Comparison of ENCODE assay signal across 22 cellular contexts in genomic region chr16:51682905-51683304, GRCh38.
DNase-seq lines count a peak whose midpoint lies in the region; ATAC-seq, FAIRE-seq and TF ChIP-seq lines count a peak whose summit lies in the region.
"Had no signal": no experiment of that assay in that cellular context is flagged by ENCODE, and none has a peak within 500 bp of the region (broad histone marks: within the 10 kb centered on the region; RNA-seq: fewer than 3 reads in every experiment).

No MANE protein-coding gene starts in this region.

- H3K4me1 Mint-ChIP-seq in GM23338 (peaks cover 16% of the 10 kb centered on the region), neural progenitor cell (peaks cover 14% of the 10 kb centered on the region), osteocyte (ENCODE audit: unreplicated experiment) (no peaks in the 10 kb centered on the region)
- H3K4me1 Mint-ChIP-seq: B cell; CD4-positive, CD25-positive, alpha-beta regulatory T cell; CD8-positive, alpha-beta memory T cell had no signal

- H4K20me1 ChIP-seq in GM23338 (replicated peaks; ENCODE audit: insufficient read depth) (no peaks in the 10 kb centered on the region), H1 (replicated peaks in 1 of 2; ENCODE audit: control insufficient read depth in 1 of 2, insufficient read depth in 2 of 2, low read length in 2 of 2) (no peaks in the 10 kb centered on the region), neural progenitor cell (ENCODE audit: low read depth) (no peaks in the 10 kb centered on the region)
- H4K20me1 ChIP-seq: BLaER1 treated with 17β-estradiol and CSF1 and Interleukin-3, amounts not matched to agents 10 nM and 100 nM had no signal

- no peak overlapping the region for H3K23ac ChIP-seq in H1 (ENCODE audit: insufficient read length)

- no peak overlapping the region for H3K14ac ChIP-seq in H1 (ENCODE audit: insufficient read length)

- H2AFZ ChIP-seq in GM23338 (peak overlapping the region; percentile 92; the same call in 1 of the 2 replicates), H1 (ENCODE audit: low read length) (no peak overlapping the region), neural progenitor cell (replicated peaks) (no peak overlapping the region)

- no peak overlapping the region; the same call in 1 of the 2 replicates for H2BK20ac ChIP-seq in H1 (ENCODE audit: low read length)

- no peak overlapping the region for H3K18ac ChIP-seq in H1 (ENCODE audit: extremely low read depth, low read length)

- no peak overlapping the region for H3K56ac ChIP-seq in H1 (replicated peaks; ENCODE audit: insufficient read length, low read depth, low read length)

- H3K9me3 ChIP-seq in HUES48 (ENCODE audit: control insufficient read depth, insufficient read depth, low read length): no peaks in the 10 kb centered on the region
- H3K9me3 ChIP-seq in H1 (ENCODE audit: insufficient read depth in 2 of 2, low read depth in 1 of 2, low read length in 1 of 2): no peaks in the 10 kb centered on the region; a peak in 1 of 4 replicates
- no peaks in the 10 kb centered on the region for H3K9me3 ChIP-seq in neural progenitor cell (ENCODE audit: low read depth)
- no peaks in the 10 kb centered on the region for H3K9me3 ChIP-seq in WERI-Rb-1 (ENCODE audit: severe bottlenecking)
- H3K9me3 ChIP-seq: BLaER1 treated with 17β-estradiol and CSF1 and Interleukin-3, amounts not matched to agents 10 nM and 100 nM had no signal

- H3K27me3 Mint-ChIP-seq in GM23338 (ENCODE audit: insufficient read depth, low read depth, poor library complexity) (peaks cover 4% of the 10 kb centered on the region), neural progenitor cell (ENCODE audit: insufficient read depth, low read depth) (peaks cover 5% of the 10 kb centered on the region), osteocyte (ENCODE audit: unreplicated experiment) (no peaks in the 10 kb centered on the region)
- H3K27me3 Mint-ChIP-seq: B cell; CD4-positive, CD25-positive, alpha-beta regulatory T cell; CD8-positive, alpha-beta memory T cell had no signal

- H3K4me3 Mint-ChIP-seq in GM23338: no peak overlapping the region
- H3K4me3 Mint-ChIP-seq in neural progenitor cell: peak overlapping the region; percentile 28
- H3K4me3 Mint-ChIP-seq in osteocyte (ENCODE audit: unreplicated experiment): no peak overlapping the region
- H3K4me3 Mint-ChIP-seq: B cell; CD4-positive, CD25-positive, alpha-beta regulatory T cell; CD8-positive, alpha-beta memory T cell; HFFc6 had no signal

- H3F3A ChIP-seq in GM23338 (replicated peaks; ENCODE audit: low read depth): no peaks in the 10 kb centered on the region
- H3F3A ChIP-seq in neural progenitor cell (ENCODE audit: low read depth): no peaks in the 10 kb centered on the region

- H3K9me3 Mint-ChIP-seq in GM23338 (no peaks in the 10 kb centered on the region; the same call in 2 of the 3 replicates), neural progenitor cell (no peaks in the 10 kb centered on the region), osteocyte (ENCODE audit: unreplicated experiment) (peaks cover 16% of the 10 kb centered on the region)
- H3K9me3 Mint-ChIP-seq: HFFc6 had no signal

- H3K36me3 Mint-ChIP-seq in GM23338 (ENCODE audit: low read depth) (no peaks in the 10 kb centered on the region), neural progenitor cell (no peaks in the 10 kb centered on the region), osteocyte (ENCODE audit: unreplicated experiment) (no peaks in the 10 kb centered on the region)
- H3K36me3 Mint-ChIP-seq: CD4-positive, CD25-positive, alpha-beta regulatory T cell; CD8-positive, alpha-beta memory T cell had no signal

- H3K9me2 ChIP-seq in GM23338 (ENCODE audit: insufficient read depth): peaks cover 4% of the 10 kb centered on the region; the same call in 1 of the 2 replicates

- no peak overlapping the region for H2BK120ac ChIP-seq in H1 (replicated peaks; ENCODE audit: low read depth, low read length)

- no peak for TF ChIP-seq RAD21 in H1 (IDR thresholded peaks at IDR 0.05 in 1 of 2, conservative IDR thresholded peaks at IDR 0.05 in 1 of 2; ENCODE audit: low read depth in 2 of 2, low read length in 2 of 2)

- no peak overlapping the region for H4K8ac ChIP-seq in H1 (ENCODE audit: extremely low read depth, insufficient read depth, low read length)

- DNase-seq in GM23338 (ENCODE audit: low spot score) (peak; percentile 3), H1 (ENCODE audit: low read depth in 1 of 2, low spot score in 2 of 2) (no peak), neural progenitor cell (ENCODE audit: low spot score) (no peak), osteocyte (ENCODE audit: extremely low spot score, unreplicated experiment) (no peak), NCI-H1694 (lab: John Stamatoyannopoulos, UW) (no peak), WERI-Rb-1 (no peak)
- DNase-seq: CD4-positive, CD25-positive, alpha-beta regulatory T cell; CD8-positive, alpha-beta memory T cell; COR-L47; DMS 273 treated with DMSO at 0.1 percent for 48 hours; DMS53; DND-41; EL; GOT3; HFFc6 had no signal

- ATAC-seq in GM23338 (peak; percentile 61; the same call in 2 of the 3 replicates), SK-N-SH treated with all-trans-retinoic acid at 6 μM for 48 hours (no peak)
- ATAC-seq: GM12878, HCT116 had no signal

- no peak for TF ChIP-seq CTCF in GM23338 (conservative IDR thresholded peaks at IDR 0.05; ENCODE audit: low read depth in 2 of 2)
- no peak for TF ChIP-seq CTCF in H1 (IDR thresholded peaks at IDR 0.05; ENCODE audit: control extremely low read depth in 1 of 3, insufficient read depth in 1 of 3, low read depth in 1 of 3, low read length in 3 of 3)
- TF ChIP-seq CTCF in neural progenitor cell (IDR thresholded peaks at IDR 0.05): no peak
- no peak for TF ChIP-seq CTCF in osteocyte (IDR thresholded peaks at IDR 0.05)
- no peak for TF ChIP-seq CTCF in WERI-Rb-1 (IDR thresholded peaks at IDR 0.05; ENCODE audit: low read depth, low read length)

- no peaks in the 10 kb centered on the region; the same call in 1 of the 2 replicates for H3K23me2 ChIP-seq in H1 (ENCODE audit: low read depth, low read length)

- H3K27ac ChIP-seq in GM23338 (ENCODE audit: low read depth) (no peak overlapping the region), HUES48 (ENCODE audit: low read depth, low read length) (peak overlapping the region; percentile 25), H1 (ENCODE audit: low read depth, low read length) (no peak overlapping the region), neural progenitor cell (no peak overlapping the region), WERI-Rb-1 (no peak overlapping the region)
- H3K27ac ChIP-seq: BLaER1 treated with 17β-estradiol and CSF1 and Interleukin-3, amounts not matched to agents 10 nM and 100 nM; KMS-11 had no signal

- H2BK12ac ChIP-seq in H1 (ENCODE audit: low read depth, low read length): no peak overlapping the region

- CTCF ChIA-PET in H1 (lab: Charles Lee; ENCODE audit: partially characterized antibody): interaction anchor here (0.8 to 1.3 kb wide), 3 partner anchors 17 to 313 kb away, joined by 3 read pairs; no protein-coding TSS in a partner anchor

- no peak overlapping the region for H2BK5ac ChIP-seq in H1 (ENCODE audit: low read depth, low read length)

- peak; percentile 24 for FAIRE-seq in H1 (lab: Jason Lieb, UNC)
- FAIRE-seq: GM12878 had no signal

- H2BK15ac ChIP-seq in H1 (ENCODE audit: low read length): no peak overlapping the region

- no peak overlapping the region for H3K4ac ChIP-seq in H1 (replicated peaks; ENCODE audit: insufficient read length, low read depth, low read length)

- H3K79me1 ChIP-seq in H1 (ENCODE audit: low read depth, low read length): no peaks in the 10 kb centered on the region

- H3K4me2 ChIP-seq in GM23338: peak overlapping the region; percentile 28; the same call in 1 of the 2 replicates
- H3K4me2 ChIP-seq in H1 (ENCODE audit: insufficient read depth in 1 of 2, low read depth in 2 of 2, low read length in 2 of 2): no peak overlapping the region
- H3K4me2 ChIP-seq in neural progenitor cell: no peak overlapping the region
- H3K4me2 ChIP-seq: BLaER1 treated with 17β-estradiol and CSF1 and Interleukin-3, amounts not matched to agents 10 nM and 100 nM; KMS-11 had no signal

- H3K27me3 ChIP-seq in GM23338 (ENCODE audit: insufficient read depth) (no peaks in the 10 kb centered on the region), HUES48 (ENCODE audit: control insufficient read depth, insufficient read depth, low read length) (no peaks in the 10 kb centered on the region), H1 (replicated peaks in 1 of 4; ENCODE audit: control insufficient read depth in 3 of 4, extremely low read depth in 1 of 4, insufficient read depth in 3 of 4, low read length in 3 of 4) (0 out of 7 replicates have a peak, but pooled peaks cover 0 to 3% (median 0%) of the 10 kb centered on the region in 4 experiments), neural progenitor cell (no peaks in the 10 kb centered on the region), WERI-Rb-1 (ENCODE audit: insufficient read depth, low read depth, severe bottlenecking) (no peaks in the 10 kb centered on the region)
- H3K27me3 ChIP-seq: BLaER1 treated with 17β-estradiol and CSF1 and Interleukin-3, amounts not matched to agents 10 nM and 100 nM had no signal

- no peak overlapping the region for H2AK5ac ChIP-seq in H1 (ENCODE audit: low read depth, low read length)

- H3K27ac Mint-ChIP-seq in GM23338 (no peak overlapping the region), neural progenitor cell (no peak overlapping the region), osteocyte (ENCODE audit: unreplicated experiment) (no peak overlapping the region)
- H3K27ac Mint-ChIP-seq: B cell; CD4-positive, CD25-positive, alpha-beta regulatory T cell; CD8-positive, alpha-beta memory T cell; HFFc6 had no signal

- WGBS in H1 (ENCODE audit: extremely low coverage in 1 of 2, insufficient coverage in 1 of 2, insufficient read length in 1 of 2, insufficient replicate concordance in 2 of 2, low coverage in 1 of 2, low lambda C conversion rate in 2 of 2, missing lambda C conversion rate in 1 of 2), 2 experiments: 82% methylated on average over 3 of the region's 3 CpGs; no CpG with 5 or more reads in 1 of the 2 experiments

- no peaks in the 10 kb centered on the region for H3K79me2 ChIP-seq in GM23338 (replicated peaks; ENCODE audit: insufficient read depth)
- H3K79me2 ChIP-seq in H1 (ENCODE audit: control insufficient read depth in 1 of 2, insufficient read depth in 2 of 2, low read length in 2 of 2): no peaks in the 10 kb centered on the region
- no peaks in the 10 kb centered on the region for H3K79me2 ChIP-seq in neural progenitor cell (ENCODE audit: low read depth)

- TF ChIP-seq POLR2A in H1 (IDR thresholded peaks at IDR 0.05; ENCODE audit: control extremely low read depth in 1 of 2, low read depth in 2 of 2, low read length in 2 of 2): no peak

- no peak for TF ChIP-seq EP300 in H1 (IDR thresholded peaks at IDR 0.05; ENCODE audit: borderline replicate concordance in 1 of 2, low read depth in 2 of 2, low read length in 2 of 2)

- no peaks in the 10 kb centered on the region for H3K36me3 ChIP-seq in GM23338 (ENCODE audit: insufficient read depth)
- H3K36me3 ChIP-seq in HUES48 (ENCODE audit: control insufficient read depth, insufficient read depth, low read length): no peaks in the 10 kb centered on the region
- no peaks in the 10 kb centered on the region for H3K36me3 ChIP-seq in H1 (ENCODE audit: control insufficient read depth in 2 of 4, insufficient read depth in 4 of 4, low read length in 3 of 4)
- H3K36me3 ChIP-seq in neural progenitor cell: no peaks in the 10 kb centered on the region
- H3K36me3 ChIP-seq in WERI-Rb-1: no peaks in the 10 kb centered on the region
- H3K36me3 ChIP-seq: BLaER1 treated with 17β-estradiol and CSF1 and Interleukin-3, amounts not matched to agents 10 nM and 100 nM had no signal

- H4K91ac ChIP-seq in H1 (replicated peaks; ENCODE audit: insufficient read length, low read length): no peak overlapping the region

- no peak overlapping the region for H3K9ac ChIP-seq in HUES48 (ENCODE audit: low read depth, low read length)
- no peak overlapping the region for H3K9ac ChIP-seq in H1 (replicated peaks in 1 of 4; ENCODE audit: extremely low read depth in 1 of 4, low read depth in 3 of 4, low read length in 3 of 4)
- no peak overlapping the region for H3K9ac ChIP-seq in neural progenitor cell
- H3K9ac ChIP-seq: BLaER1 treated with 17β-estradiol and CSF1 and Interleukin-3, amounts not matched to agents 10 nM and 100 nM; KMS-11 had no signal

- POLR2A ChIA-PET in H1 (lab: Charles Lee; ENCODE audit: partially characterized antibody): no interaction called here

- H3K4me1 ChIP-seq in GM23338 (ENCODE audit: insufficient read depth) (peaks cover 12% of the 10 kb centered on the region), HUES48 (ENCODE audit: control insufficient read depth, insufficient read depth, low read length) (peaks cover 17% of the 10 kb centered on the region), H1 (replicated peaks in 1 of 4; ENCODE audit: control insufficient read depth in 3 of 4, insufficient read depth in 4 of 4, low read length in 3 of 4) (peaks cover 0 to 8% (median 3%) of the 10 kb centered on the region in 4 experiments; a peak in 4 of 7 replicates), neural progenitor cell (peaks cover 9% of the 10 kb centered on the region)

- H4K5ac ChIP-seq in H1 (ENCODE audit: insufficient read length, low read depth, low read length): no peak overlapping the region

- H3K4me3 ChIP-seq in GM23338 (no peak overlapping the region), HUES48 (ENCODE audit: low read depth, low read length) (no peak overlapping the region), H1 (ENCODE audit: extremely low read depth in 1 of 4, insufficient read depth in 2 of 4, low read depth in 3 of 4, low read length in 4 of 4) (no peak overlapping the region), neural progenitor cell (no peak overlapping the region), WERI-Rb-1 (ENCODE audit: low read depth, low read length) (no peak overlapping the region)
- H3K4me3 ChIP-seq: BLaER1 treated with 17β-estradiol and CSF1 and Interleukin-3, amounts not matched to agents 10 nM and 100 nM; GM12878 had no signal
